ENCODE assay signal across 14 cellular contexts in genomic region chr5:1498623-1499416, GRCh38. TPM values are rescaled to one million over a fixed set of nuclear protein-coding genes. Genes with fewer than 3 reads are reported as not detected.
DNase-seq lines count a peak whose midpoint lies in the region; ATAC-seq and TF ChIP-seq lines count a peak whose summit lies in the region.
"Had no signal": no experiment of that assay in that cellular context is flagged by ENCODE, and none has a peak within 500 bp of the region (broad histone marks: within the 10 kb centered on the region; RNA-seq: fewer than 3 reads in every experiment).

No MANE protein-coding gene starts in this region.

- no peaks in the 10 kb centered on the region for H3K9me3 Mint-ChIP-seq in activated T-helper 1 cell treated with anti-CD3 and anti-CD28 coated beads, Interleukin-12 subunit alpha, Interleukin-12 subunit beta, Interleukin-2, Interleukin-4 antibody, amounts not matched to agents 30 ng/mL and 10 ng/mL and 1 ng/mL, durations not matched to agents 14 hours and 24 hours and 36 hours
- H3K9me3 Mint-ChIP-seq: activated naive CD8-positive, alpha-beta T cell treated with anti-CD3 and anti-CD28 coated beads, Interleukin-2, amount 10 ng/mL, durations not matched to agents 7 days and 5 days; CD8-positive, alpha-beta T cell had no signal

- H3K27ac Mint-ChIP-seq in activated T-helper 1 cell treated with anti-CD3 and anti-CD28 coated beads, Interleukin-12 subunit alpha, Interleukin-12 subunit beta, Interleukin-2, Interleukin-4 antibody, amounts not matched to agents 30 ng/mL and 10 ng/mL and 1 ng/mL, durations not matched to agents 14 hours and 24 hours and 36 hours, result no peak overlapping the region
- H3K27ac Mint-ChIP-seq: activated naive CD8-positive, alpha-beta T cell treated with anti-CD3 and anti-CD28 coated beads, Interleukin-2, amount 10 ng/mL, durations not matched to agents 7 days and 5 days had no signal

- H3K4me1 Mint-ChIP-seq in activated T-helper 1 cell treated with anti-CD3 and anti-CD28 coated beads, Interleukin-12 subunit alpha, Interleukin-12 subunit beta, Interleukin-2, Interleukin-4 antibody, amounts not matched to agents 30 ng/mL and 10 ng/mL and 1 ng/mL, durations not matched to agents 14 hours and 24 hours and 36 hours (ENCODE audit: low read depth), result peaks cover 22% of the 10 kb centered on the region

- H3K9me3 ChIP-seq in OCI-LY3 (ENCODE audit: insufficient read depth, low read length), result no peaks in the 10 kb centered on the region
- H3K9me3 ChIP-seq: left lung had no signal

- peaks cover under 1% of the 10 kb centered on the region for H3K36me3 Mint-ChIP-seq in activated T-helper 1 cell treated with anti-CD3 and anti-CD28 coated beads, Interleukin-12 subunit alpha, Interleukin-12 subunit beta, Interleukin-2, Interleukin-4 antibody, amounts not matched to agents 30 ng/mL and 10 ng/mL and 1 ng/mL, durations not matched to agents 14 hours and 24 hours and 36 hours (ENCODE audit: low read depth)

- peaks cover 52% of the 10 kb centered on the region for H3K36me3 ChIP-seq in OCI-LY3 (replicated peaks; ENCODE audit: low read depth, low read length)

- H3K27me3 Mint-ChIP-seq in activated T-helper 1 cell treated with anti-CD3 and anti-CD28 coated beads, Interleukin-12 subunit alpha, Interleukin-12 subunit beta, Interleukin-2, Interleukin-4 antibody, amounts not matched to agents 30 ng/mL and 10 ng/mL and 1 ng/mL, durations not matched to agents 14 hours and 24 hours and 36 hours (ENCODE audit: insufficient read depth), result no peaks in the 10 kb centered on the region
- H3K27me3 Mint-ChIP-seq: activated naive CD8-positive, alpha-beta T cell treated with anti-CD3 and anti-CD28 coated beads, Interleukin-2, amount 10 ng/mL, durations not matched to agents 7 days and 5 days had no signal

- H3K27ac ChIP-seq in OCI-LY3 (ENCODE audit: low read length), result peak overlapping the region; percentile 100

- TF ChIP-seq CTCF in GM12865 (IDR thresholded peaks at IDR 0.05; ENCODE audit: insufficient read depth, low read depth, low read length, missing control alignments), result no peak
- TF ChIP-seq CTCF in OCI-LY3 (IDR thresholded peaks at IDR 0.05; ENCODE audit: low read depth, low read length), result no peak

- H3K4me3 ChIP-seq in GM12865 (ENCODE audit: low read depth, low read length), result peak overlapping the region; percentile 26
- peak overlapping the region; percentile 87 for H3K4me3 ChIP-seq in OCI-LY3 (ENCODE audit: low read length)
- H3K4me3 ChIP-seq: left lung had no signal

- H3K4me3 Mint-ChIP-seq in activated T-helper 1 cell treated with anti-CD3 and anti-CD28 coated beads, Interleukin-12 subunit alpha, Interleukin-12 subunit beta, Interleukin-2, Interleukin-4 antibody, amounts not matched to agents 30 ng/mL and 10 ng/mL and 1 ng/mL, durations not matched to agents 14 hours and 24 hours and 36 hours, result no peak overlapping the region
- H3K4me3 Mint-ChIP-seq: activated naive CD8-positive, alpha-beta T cell treated with anti-CD3 and anti-CD28 coated beads, Interleukin-2, amount 10 ng/mL, durations not matched to agents 7 days and 5 days; CD8-positive, alpha-beta T cell had no signal

- H3K4me1 ChIP-seq in OCI-LY3 (ENCODE audit: low read length), result peaks cover 95% of the 10 kb centered on the region

- no peaks in the 10 kb centered on the region for H4K20me1 ChIP-seq in OCI-LY3 (ENCODE audit: insufficient read depth, low read length)

- H3K79me2 ChIP-seq in OCI-LY3 (ENCODE audit: low read length), result peaks cover 74% of the 10 kb centered on the region

- intact Hi-C loops in activated T-helper 1 cell treated with anti-CD3 and anti-CD28 coated beads, Interleukin-12 subunit alpha, Interleukin-12 subunit beta, Interleukin-2, Interleukin-4 antibody, amounts not matched to agents 30 ng/mL and 10 ng/mL and 1 ng/mL, durations not matched to agents 14 hours and 24 hours and 36 hours (cut with micrococcal nuclease), result no loop called here

- peak overlapping the region; percentile 100 for H3K4me2 ChIP-seq in OCI-LY3 (ENCODE audit: low read length)

- peak overlapping the region; percentile 99 for H3K9ac ChIP-seq in OCI-LY3 (ENCODE audit: low read length)

- ATAC-seq in GM19395 (IDR thresholded peaks at IDR 0.05; ENCODE audit: unreplicated experiment), result peak; percentile 43
- ATAC-seq in HG02970 (IDR thresholded peaks at IDR 0.05; ENCODE audit: low FRiP score, unreplicated experiment), result peak; percentile 27
- ATAC-seq: CD8-positive, alpha-beta T cell; HCT116; left lung had no signal

- peak; percentile 95 for DNase-seq in GM12865 (ENCODE audit: low read depth)
- DNase-seq in T-helper 1 cell, result no peak
- no peak for DNase-seq in activated T-helper 1 cell treated with anti-CD3 and anti-CD28 coated beads, Interleukin-12 subunit alpha, Interleukin-12 subunit beta, Interleukin-2, Interleukin-4 antibody, amounts not matched to agents 30 ng/mL and 10 ng/mL and 1 ng/mL, durations not matched to agents 14 hours and 24 hours and 36 hours (ENCODE audit: low spot score)
- no peak for DNase-seq in inferior parietal cortex (ENCODE audit: extremely low spot score)
- DNase-seq in islet precursor cell, result no peak
- DNase-seq: activated naive CD8-positive, alpha-beta T cell treated with anti-CD3 and anti-CD28 coated beads, Interleukin-2, amount 10 ng/mL, durations not matched to agents 7 days and 5 days; CD8-positive, alpha-beta T cell; NCI-H2171 treated with DMSO at 0.1 percent for 48 hours had no signal

- H2AFZ ChIP-seq in OCI-LY3 (ENCODE audit: low read depth, low read length), result no peak overlapping the region

- H3K27me3 ChIP-seq in OCI-LY3 (ENCODE audit: low read depth, low read length), result no peaks in the 10 kb centered on the region
- H3K27me3 ChIP-seq: left lung had no signal

RNA-seq across cellular contexts. Expression of gene LPCAT1, which starts 24.9 kb away (rescaled TPM):
- total RNA-seq in activated T-helper 1 cell treated with anti-CD3 and anti-CD28 coated beads, Interleukin-12 subunit alpha, Interleukin-12 subunit beta, Interleukin-2, Interleukin-4 antibody, amounts not matched to agents 30 ng/mL and 10 ng/mL and 1 ng/mL, durations not matched to agents 14 hours and 24 hours and 36 hours, result 103 and 110 TPM in 2 replicates

RNA-seq across cellular contexts. Expression of gene SLC6A3, which starts 53.6 kb away (rescaled TPM):
- not detected in 2 replicates for total RNA-seq in activated T-helper 1 cell treated with anti-CD3 and anti-CD28 coated beads, Interleukin-12 subunit alpha, Interleukin-12 subunit beta, Interleukin-2, Interleukin-4 antibody, amounts not matched to agents 30 ng/mL and 10 ng/mL and 1 ng/mL, durations not matched to agents 14 hours and 24 hours and 36 hours
- total RNA-seq: CD8-positive, alpha-beta T cell; endothelial cell of umbilical vein had no signal
